In the genomic region with DNA sequence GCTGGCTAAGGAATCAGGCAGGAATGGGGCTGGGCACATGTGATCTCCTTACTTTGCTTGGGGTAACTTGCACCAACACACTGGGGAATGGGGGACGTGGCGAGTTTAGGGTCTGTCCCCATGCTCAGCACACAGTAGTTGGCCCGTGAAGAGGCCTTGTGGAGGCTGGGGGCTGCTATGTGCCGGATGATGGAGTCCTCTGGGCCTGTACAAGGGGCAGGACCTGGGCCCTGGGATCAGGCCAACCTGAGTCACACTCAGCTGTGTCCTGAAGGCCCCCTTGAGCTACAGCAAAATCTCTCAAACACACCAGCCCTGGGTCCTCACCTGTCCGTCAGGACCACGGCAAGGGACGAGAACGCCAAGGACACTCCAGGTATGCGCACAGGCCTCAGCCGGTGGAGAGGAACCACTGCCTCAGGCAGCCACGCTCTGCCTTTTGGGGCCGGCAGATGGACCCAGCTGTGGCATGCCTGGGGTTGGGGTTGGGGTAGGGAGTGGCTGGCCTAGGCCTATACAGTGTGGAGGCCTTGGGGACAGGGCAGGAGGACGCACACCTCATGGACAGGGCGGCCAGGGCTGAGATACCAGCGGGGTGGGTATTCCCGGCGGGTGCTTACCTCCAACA, we compare ENCODE assay signal across 17 cellular contexts. TPM values are rescaled to one million over a fixed set of nuclear protein-coding genes. Genes with fewer than 3 reads are reported as not detected.
DNase-seq lines count a peak whose midpoint lies in the region; TF ChIP-seq lines count a peak whose summit lies in the region.
"Had no signal": no experiment of that assay in that cellular context is flagged by ENCODE, and none has a peak within 500 bp of the region (broad histone marks: within the 10 kb centered on the region; RNA-seq: fewer than 3 reads in every experiment).

No MANE protein-coding gene starts in this region.

- intact Hi-C loops in activated CD4-positive, alpha-beta memory T cell treated with anti-CD3 and anti-CD28 coated beads for 36 hours (cut with micrococcal nuclease): no loop called here
- intact Hi-C loops in CD4-positive, alpha-beta memory T cell (cut with micrococcal nuclease): no loop called here
- intact Hi-C loops in vagina (cut with DNase I): no loop called here

- no peaks in the 10 kb centered on the region for H3K27me3 Mint-ChIP-seq in activated CD4-positive, alpha-beta memory T cell treated with anti-CD3 and anti-CD28 coated beads, Interleukin-2, amount 10 ng/mL, durations not matched to agents 7 days and 5 days
- H3K27me3 Mint-ChIP-seq in activated CD4-positive, alpha-beta memory T cell treated with anti-CD3 and anti-CD28 coated beads for 36 hours: no peaks in the 10 kb centered on the region
- H3K27me3 Mint-ChIP-seq in CD4-positive, alpha-beta memory T cell: no peaks in the 10 kb centered on the region
- H3K27me3 Mint-ChIP-seq in glutamatergic neuron (ENCODE audit: unreplicated experiment): peaks cover 31% of the 10 kb centered on the region

- no peak for DNase-seq in activated CD4-positive, alpha-beta memory T cell treated with anti-CD3 and anti-CD28 coated beads, Interleukin-2, amount 10 ng/mL, durations not matched to agents 7 days and 5 days
- DNase-seq in activated CD4-positive, alpha-beta memory T cell treated with anti-CD3 and anti-CD28 coated beads for 36 hours: no peak
- DNase-seq in CD4-positive, alpha-beta memory T cell: no peak
- DNase-seq in glutamatergic neuron (no peak), cerebellar cortex (ENCODE audit: low spot score) (no peak), vagina (ENCODE audit: extremely low spot score in 2 of 2) (no peak), AG20443 (ENCODE audit: low spot score) (no peak)
- DNase-seq: 8988T, C1 segment of cervical spinal cord, DMS79, GM23248, NCI-H1436 treated with DMSO at 0.1 percent for 48 hours, NCI-H2081, NCI-H510A treated with DMSO at 0.1 percent for 48 hours had no signal

- H3K4me1 ChIP-seq in CD4-positive, alpha-beta memory T cell (ENCODE audit: insufficient read depth, low read length): peaks cover 58% of the 10 kb centered on the region
- peaks cover 58 to 65% of the 10 kb centered on the region in 2 experiments for H3K4me1 ChIP-seq in neutrophil (ENCODE audit: control insufficient read depth in 1 of 2, insufficient read depth in 1 of 2, low read depth in 1 of 2, low read length in 1 of 2)
- peaks cover 60% of the 10 kb centered on the region for H3K4me1 ChIP-seq in vagina

- CTCF ChIA-PET in activated CD4-positive, alpha-beta memory T cell treated with anti-CD3 and anti-CD28 coated beads, Interleukin-2, amount 10 ng/mL, durations not matched to agents 7 days and 5 days (lab: Charles Lee): no interaction called here
- CTCF ChIA-PET in activated CD4-positive, alpha-beta memory T cell treated with anti-CD3 and anti-CD28 coated beads for 36 hours (lab: Charles Lee): no interaction called here
- CTCF ChIA-PET in CD4-positive, alpha-beta memory T cell (lab: Charles Lee; ENCODE audit: partially characterized antibody): no interaction called here

- H3K27ac Mint-ChIP-seq in activated CD4-positive, alpha-beta memory T cell treated with anti-CD3 and anti-CD28 coated beads, Interleukin-2, amount 10 ng/mL, durations not matched to agents 7 days and 5 days: peak overlapping the region; percentile 31
- no peak overlapping the region for H3K27ac Mint-ChIP-seq in activated CD4-positive, alpha-beta memory T cell treated with anti-CD3 and anti-CD28 coated beads for 36 hours
- peak overlapping the region in 4 of 7 donors; percentile 18 to 61 (median 40) for H3K27ac Mint-ChIP-seq in CD4-positive, alpha-beta memory T cell
- peak overlapping the region; percentile 28 for H3K27ac Mint-ChIP-seq in glutamatergic neuron (ENCODE audit: unreplicated experiment)

- H3K27me3 ChIP-seq in CD4-positive, alpha-beta memory T cell (ENCODE audit: insufficient read depth, low read length): no peaks in the 10 kb centered on the region
- no peaks in the 10 kb centered on the region for H3K27me3 ChIP-seq in neutrophil
- H3K27me3 ChIP-seq in vagina: no peaks in the 10 kb centered on the region

- H3K36me3 ChIP-seq in CD4-positive, alpha-beta memory T cell (ENCODE audit: insufficient read depth, low read length): peaks cover 36% of the 10 kb centered on the region
- H3K36me3 ChIP-seq in neutrophil (peaks cover 56% of the 10 kb centered on the region), vagina (peaks cover 0 to 54% of the 10 kb centered on the region in 2 donors)

- H3K4me3 Mint-ChIP-seq in activated CD4-positive, alpha-beta memory T cell treated with anti-CD3 and anti-CD28 coated beads, Interleukin-2, amount 10 ng/mL, durations not matched to agents 7 days and 5 days: no peak overlapping the region
- H3K4me3 Mint-ChIP-seq in activated CD4-positive, alpha-beta memory T cell treated with anti-CD3 and anti-CD28 coated beads for 36 hours: no peak overlapping the region
- H3K4me3 Mint-ChIP-seq in CD4-positive, alpha-beta memory T cell: no peak overlapping the region
- no peak overlapping the region for H3K4me3 Mint-ChIP-seq in glutamatergic neuron (ENCODE audit: unreplicated experiment)

- peaks cover 53% of the 10 kb centered on the region for H3K4me1 Mint-ChIP-seq in activated CD4-positive, alpha-beta memory T cell treated with anti-CD3 and anti-CD28 coated beads, Interleukin-2, amount 10 ng/mL, durations not matched to agents 7 days and 5 days
- peaks cover 37% of the 10 kb centered on the region for H3K4me1 Mint-ChIP-seq in activated CD4-positive, alpha-beta memory T cell treated with anti-CD3 and anti-CD28 coated beads for 36 hours (ENCODE audit: low read depth)
- peaks cover 28 to 61% (median 47%) of the 10 kb centered on the region in 4 donors for H3K4me1 Mint-ChIP-seq in CD4-positive, alpha-beta memory T cell
- peaks cover 25% of the 10 kb centered on the region for H3K4me1 Mint-ChIP-seq in glutamatergic neuron (ENCODE audit: low read depth, unreplicated experiment)

- no peak overlapping the region for H3K4me3 ChIP-seq in CD4-positive, alpha-beta memory T cell (ENCODE audit: low read length in 2 of 2)
- H3K4me3 ChIP-seq in neutrophil (ENCODE audit: low read depth in 1 of 2, low read length in 1 of 2) (no peak overlapping the region), vagina (no peak overlapping the region)
- H3K4me3 ChIP-seq: GM12878, GM23248 had no signal

- TF ChIP-seq CTCF in glutamatergic neuron (IDR thresholded peaks at IDR 0.05; ENCODE audit: partially characterized antibody, unreplicated experiment) (no peak), neutrophil (IDR thresholded peaks at IDR 0.05) (no peak), vagina (IDR thresholded peaks at IDR 0.05) (no peak)

- H3K36me3 Mint-ChIP-seq in activated CD4-positive, alpha-beta memory T cell treated with anti-CD3 and anti-CD28 coated beads, Interleukin-2, amount 10 ng/mL, durations not matched to agents 7 days and 5 days (ENCODE audit: low read depth): peaks cover 38% of the 10 kb centered on the region
- H3K36me3 Mint-ChIP-seq in activated CD4-positive, alpha-beta memory T cell treated with anti-CD3 and anti-CD28 coated beads for 36 hours: peaks cover 9% of the 10 kb centered on the region
- H3K36me3 Mint-ChIP-seq in CD4-positive, alpha-beta memory T cell: peaks cover 7 to 37% of the 10 kb centered on the region in 2 donors
- H3K36me3 Mint-ChIP-seq in glutamatergic neuron (ENCODE audit: unreplicated experiment): no peaks in the 10 kb centered on the region

- no peak overlapping the region for H3K27ac ChIP-seq in CD4-positive, alpha-beta memory T cell (ENCODE audit: low read depth, low read length)
- H3K27ac ChIP-seq in neutrophil (peak overlapping the region; percentile 25), vagina (no peak overlapping the region)
- H3K27ac ChIP-seq: GM23248 had no signal

- H3K9me3 Mint-ChIP-seq in activated CD4-positive, alpha-beta memory T cell treated with anti-CD3 and anti-CD28 coated beads, Interleukin-2, amount 10 ng/mL, durations not matched to agents 7 days and 5 days: peaks cover 3% of the 10 kb centered on the region
- no peaks in the 10 kb centered on the region for H3K9me3 Mint-ChIP-seq in activated CD4-positive, alpha-beta memory T cell treated with anti-CD3 and anti-CD28 coated beads for 36 hours
- peaks cover 0 to 2% (median 0%) of the 10 kb centered on the region in 8 donors for H3K9me3 Mint-ChIP-seq in CD4-positive, alpha-beta memory T cell
- H3K9me3 Mint-ChIP-seq in glutamatergic neuron (ENCODE audit: unreplicated experiment): peaks cover 8% of the 10 kb centered on the region

- POLR2A ChIA-PET in activated CD4-positive, alpha-beta memory T cell treated with anti-CD3 and anti-CD28 coated beads, Interleukin-2, amount 10 ng/mL, durations not matched to agents 7 days and 5 days (lab: Charles Lee): no interaction called here
- POLR2A ChIA-PET in activated CD4-positive, alpha-beta memory T cell treated with anti-CD3 and anti-CD28 coated beads for 36 hours (lab: Charles Lee): no interaction called here
- POLR2A ChIA-PET in CD4-positive, alpha-beta memory T cell (lab: Charles Lee; ENCODE audit: partially characterized antibody): no interaction called here

- TF ChIP-seq POLR2A in vagina (IDR thresholded peaks at IDR 0.05): no peak

- no peaks in the 10 kb centered on the region for H3K9me3 ChIP-seq in CD4-positive, alpha-beta memory T cell (ENCODE audit: control insufficient read depth in 1 of 2, low read length in 2 of 2)
- H3K9me3 ChIP-seq in neutrophil (no peaks in the 10 kb centered on the region), vagina (no peaks in the 10 kb centered on the region)

RNA-seq across cellular contexts. Expression of a gene that starts 11.1 kb away (rescaled TPM):
- total RNA-seq in activated CD4-positive, alpha-beta memory T cell treated with anti-CD3 and anti-CD28 coated beads, Interleukin-2, amount 10 ng/mL, durations not matched to agents 7 days and 5 days: 10 to 100 TPM; 36.3 to 36.6 TPM
- 10 to 100 TPM; 26.6 to 29.6 TPM for total RNA-seq in activated CD4-positive, alpha-beta memory T cell treated with anti-CD3 and anti-CD28 coated beads for 36 hours
- total RNA-seq in CD4-positive, alpha-beta memory T cell: 10 to 100 TPM; 53.7 to 55.1 TPM
- 10 to 100 TPM; 26.2 to 31.8 TPM for polyA plus RNA-seq in CD4-positive, alpha-beta memory T cell
- total RNA-seq in glutamatergic neuron (ENCODE audit: unreplicated experiment) (130 TPM), vagina (50.1 TPM)

RNA-seq across cellular contexts. Expression of a gene that starts 24.6 kb away (rescaled TPM):
- total RNA-seq in activated CD4-positive, alpha-beta memory T cell treated with anti-CD3 and anti-CD28 coated beads, Interleukin-2, amount 10 ng/mL, durations not matched to agents 7 days and 5 days: 10 to 100 TPM; 16.5 to 16.7 TPM
- total RNA-seq in activated CD4-positive, alpha-beta memory T cell treated with anti-CD3 and anti-CD28 coated beads for 36 hours: 10 to 100 TPM; 12.5 to 13.5 TPM
- 10 to 100 TPM; 20.7 to 22.0 TPM for total RNA-seq in CD4-positive, alpha-beta memory T cell
- polyA plus RNA-seq in CD4-positive, alpha-beta memory T cell: 1 to 10 TPM in 1 of 2 donors, under 1 TPM in 1; 0.20 to 1.7 TPM
- total RNA-seq in glutamatergic neuron (ENCODE audit: unreplicated experiment): 32.2 TPM
- total RNA-seq in vagina: 10.3 TPM

RNA-seq across cellular contexts. Expression of a gene that starts 34.3 kb away (rescaled TPM):
- total RNA-seq in activated CD4-positive, alpha-beta memory T cell treated with anti-CD3 and anti-CD28 coated beads, Interleukin-2, amount 10 ng/mL, durations not matched to agents 7 days and 5 days: 10 to 100 TPM; 18.3 to 21.0 TPM
- 10 to 100 TPM; 23.7 to 24.5 TPM for total RNA-seq in activated CD4-positive, alpha-beta memory T cell treated with anti-CD3 and anti-CD28 coated beads for 36 hours
- 1 to 10 TPM; 7.4 to 7.5 TPM for total RNA-seq in CD4-positive, alpha-beta memory T cell
- 10 to 100 TPM in 1 of 2 donors, 1 to 10 TPM in 1; 9.7 to 13.0 TPM for polyA plus RNA-seq in CD4-positive, alpha-beta memory T cell
- 3.1 TPM for total RNA-seq in glutamatergic neuron (ENCODE audit: unreplicated experiment)
- total RNA-seq in vagina: 11.8 TPM
- total RNA-seq: G401 had no signal

RNA-seq across cellular contexts. Expression of a gene that starts 35.8 kb away (rescaled TPM):
- total RNA-seq in activated CD4-positive, alpha-beta memory T cell treated with anti-CD3 and anti-CD28 coated beads, Interleukin-2, amount 10 ng/mL, durations not matched to agents 7 days and 5 days: 10 to 100 TPM; 58.4 to 60.4 TPM
- total RNA-seq in activated CD4-positive, alpha-beta memory T cell treated with anti-CD3 and anti-CD28 coated beads for 36 hours: 10 to 100 TPM; 62.3 to 63.1 TPM
- 10 to 100 TPM; 86.4 to 88.7 TPM for total RNA-seq in CD4-positive, alpha-beta memory T cell
- polyA plus RNA-seq in CD4-positive, alpha-beta memory T cell: 100 to 1,000 TPM in 1 of 2 donors, 10 to 100 TPM in 1; 63.8 to 101 TPM
- total RNA-seq in glutamatergic neuron (ENCODE audit: unreplicated experiment) (60.9 TPM), vagina (50.6 TPM)

RNA-seq across cellular contexts. Expression of a gene that starts 50.2 kb away (rescaled TPM):
- total RNA-seq in activated CD4-positive, alpha-beta memory T cell treated with anti-CD3 and anti-CD28 coated beads, Interleukin-2, amount 10 ng/mL, durations not matched to agents 7 days and 5 days: 10 to 100 TPM; 58.6 to 59.7 TPM
- 10 to 100 TPM; 33.7 to 33.8 TPM for total RNA-seq in activated CD4-positive, alpha-beta memory T cell treated with anti-CD3 and anti-CD28 coated beads for 36 hours
- total RNA-seq in CD4-positive, alpha-beta memory T cell: 10 to 100 TPM; 53.3 to 54.4 TPM
- 1 to 10 TPM; 4.9 to 9.2 TPM for polyA plus RNA-seq in CD4-positive, alpha-beta memory T cell
- 57.9 TPM for total RNA-seq in glutamatergic neuron (ENCODE audit: unreplicated experiment)
- total RNA-seq in vagina: 25.8 TPM
